ENCODE assay signal across 24 cellular contexts in the genomic region with DNA sequence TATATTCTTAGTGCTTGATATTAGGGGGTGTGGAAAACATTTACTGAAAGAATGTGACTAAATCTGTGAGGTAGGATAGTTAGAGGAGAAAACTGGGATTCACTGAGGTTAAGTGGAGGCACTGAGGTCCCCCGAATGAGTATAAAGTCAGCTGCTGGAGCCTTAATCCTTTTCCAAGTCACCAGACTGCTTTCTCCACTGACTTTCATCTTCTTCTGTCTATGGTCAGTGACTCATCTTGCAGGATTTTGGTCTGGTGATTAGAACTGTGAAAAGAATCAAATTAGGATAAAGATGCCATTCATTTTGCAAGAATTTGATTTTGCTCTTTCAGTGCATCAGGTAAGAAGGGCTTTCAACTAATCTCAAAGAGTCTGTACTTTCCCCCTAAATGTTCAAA.
DNase-seq lines count a peak whose midpoint lies in the region; ATAC-seq, FAIRE-seq and TF ChIP-seq lines count a peak whose summit lies in the region.
"Had no signal": no experiment of that assay in that cellular context is flagged by ENCODE, and none has a peak within 500 bp of the region (broad histone marks: within the 10 kb centered on the region; RNA-seq: fewer than 3 reads in every experiment).

No MANE protein-coding gene starts in this region.

- H3K18ac ChIP-seq in IMR-90 (ENCODE audit: low read depth, low read length) = no peak overlapping the region

- no peak overlapping the region for H3K23ac ChIP-seq in IMR-90 (ENCODE audit: low read depth, low read length)

- no peak overlapping the region for H2AK9ac ChIP-seq in IMR-90 (replicated peaks; ENCODE audit: low read depth, low read length, poor library complexity)

- POLR2A ChIA-PET in A549 (lab: Yijun Ruan, JAX) (no interaction called here), IMR-90 (lab: Charles Lee; ENCODE audit: unreplicated experiment) (no interaction called here)

- H3K4me3 ChIP-seq in A549 = no peak overlapping the region
- no peak overlapping the region for H3K4me3 ChIP-seq in IMR-90 (ENCODE audit: insufficient read depth, low read depth, low read length)
- no peak overlapping the region for H3K4me3 ChIP-seq in epithelial cell of esophagus (ENCODE audit: low read length)
- no peak overlapping the region for H3K4me3 ChIP-seq in kidney epithelial cell (ENCODE audit: low read depth, low read length)
- H3K4me3 ChIP-seq in right cardiac atrium (ENCODE audit: low read length) = no peak overlapping the region
- H3K4me3 ChIP-seq: colonic mucosa, prostate gland, testis had no signal

- H2AK5ac ChIP-seq in IMR-90 (ENCODE audit: low read depth, low read length) = no peak overlapping the region

- H2BK15ac ChIP-seq in IMR-90 (ENCODE audit: low read depth, low read length) = no peak overlapping the region

- H3K27ac ChIP-seq in A549 (peak overlapping the region; percentile 69 to 96; a peak in 5 of 6 replicates), IMR-90 (ENCODE audit: insufficient read depth, low read length) (no peak overlapping the region), right cardiac atrium (ENCODE audit: low read length) (no peak overlapping the region)
- H3K27ac ChIP-seq: colonic mucosa, prostate gland, testis had no signal

- no peak overlapping the region for H2BK20ac ChIP-seq in IMR-90 (ENCODE audit: low read depth, low read length)

- TF ChIP-seq POLR2A in A549 (IDR thresholded peaks at IDR 0.05; ENCODE audit: low read length) (no peak), IMR-90 (IDR thresholded peaks at IDR 0.05; ENCODE audit: low read depth, low read length) (no peak)

- no peaks in the 10 kb centered on the region for H4K20me1 ChIP-seq in IMR-90 (ENCODE audit: insufficient read depth, low read length)

- intact Hi-C loops in IMR-90 (cut with micrococcal nuclease) (no loop called here), right cardiac atrium (cut with DNase I) (no loop called here)

- DNase-seq in A549 (ENCODE audit: low read depth in 1 of 2, low spot score in 1 of 2) (no peak), IMR-90 (no peak), epithelial cell of esophagus (ENCODE audit: low read depth) (peak; percentile 17), kidney epithelial cell (ENCODE audit: low read depth) (peak; percentile 10), right cardiac atrium (no peak), RPMI8226 (no peak)
- DNase-seq in activated CD4-positive, CD25-positive, alpha-beta regulatory T cell treated with anti-CD3 and anti-CD28 coated beads, Interleukin-2, amount 50 U/mL, for 72 hours = no peak
- DNase-seq: activated CD4-positive, alpha-beta T cell treated with anti-CD3 and anti-CD28 coated beads, Interleukin-2, amount 10 ng/mL, durations not matched to agents 7 days and 5 days; activated CD8-positive, alpha-beta memory T cell treated with anti-CD3 and anti-CD28 coated beads, Interleukin-2, amount 50 U/mL, for 48 hours; activated naive CD4-positive, alpha-beta T cell; aorta; CD4-positive, CD25-positive, alpha-beta regulatory T cell; colonic mucosa; DMS53; head of caudate nucleus; MV-4-11; NCI-H2029; NK-92 treated with Interleukin-12 subunit alpha and Interleukin-12 subunit beta, amount 100 ng/mL, for 24 hours; stimulated activated CD4-positive, alpha-beta T cell treated with anti-CD3 and anti-CD28 coated beads, Interleukin-12 subunit alpha, Interleukin-12 subunit beta, amount 100 ng/mL, for 4 hours; testis had no signal

- no TSS peak for BruUV-seq in IMR-90 (replicated peaks; lab: Mats Ljungman, UMichigan)

- no peak overlapping the region for H4K91ac ChIP-seq in IMR-90 (ENCODE audit: insufficient read depth, low read depth, low read length)

- H2BK120ac ChIP-seq in IMR-90 (ENCODE audit: low read depth, low read length) = no peak overlapping the region

- peak overlapping the region; percentile 8; the same call in 1 of the 3 replicates for H3K4me2 ChIP-seq in A549
- no peak overlapping the region for H3K4me2 ChIP-seq in IMR-90 (ENCODE audit: low read depth, low read length)

- H3K9me3 ChIP-seq in A549 = no peaks in the 10 kb centered on the region
- no peaks in the 10 kb centered on the region for H3K9me3 ChIP-seq in IMR-90 (ENCODE audit: control insufficient read depth, insufficient read depth, low read length)
- H3K9me3 ChIP-seq in right cardiac atrium (ENCODE audit: control insufficient read depth, low read length) = no peaks in the 10 kb centered on the region
- H3K9me3 ChIP-seq: colonic mucosa, prostate gland, testis had no signal

- no peaks in the 10 kb centered on the region for H3K9me1 ChIP-seq in IMR-90 (ENCODE audit: insufficient read depth, low read length)

- dilution Hi-C loops in IMR-90 (cut with HindIII; ENCODE audit: low sequenced_read_pairs, unreplicated experiment) = no loop called here

- no peak overlapping the region for H4K5ac ChIP-seq in IMR-90 (ENCODE audit: low read depth, low read length)

- no peak overlapping the region for H3K4ac ChIP-seq in IMR-90 (ENCODE audit: low read depth, low read length)

- H3K27me3 ChIP-seq in IMR-90 (ENCODE audit: control insufficient read depth, insufficient read depth, low read length) (peaks cover 2% of the 10 kb centered on the region; the same call in 1 of the 2 replicates), kidney epithelial cell (ENCODE audit: control insufficient read depth, insufficient read depth, low read length) (no peaks in the 10 kb centered on the region), right cardiac atrium (ENCODE audit: control insufficient read depth, insufficient read depth) (no peaks in the 10 kb centered on the region)
- H3K27me3 ChIP-seq: colonic mucosa, testis had no signal

- H3K4me1 ChIP-seq in A549 (peaks cover 60% of the 10 kb centered on the region), IMR-90 (ENCODE audit: control insufficient read depth, insufficient read depth, low read length) (no peaks in the 10 kb centered on the region), right cardiac atrium (ENCODE audit: control insufficient read depth, insufficient read depth, low read length) (peaks cover 7% of the 10 kb centered on the region)
- H3K4me1 ChIP-seq: colonic mucosa, prostate gland, testis had no signal

- H3K36me3 ChIP-seq in IMR-90 (ENCODE audit: control insufficient read depth, insufficient read depth, low read length) (no peaks in the 10 kb centered on the region), kidney epithelial cell (ENCODE audit: control insufficient read depth, insufficient read depth, low read length) (no peaks in the 10 kb centered on the region)
- H3K36me3 ChIP-seq: colonic mucosa, prostate gland had no signal

- FAIRE-seq in A549 (lab: Jason Lieb, UNC) = peak; percentile 68
- FAIRE-seq: A204.1, GM18507 had no signal

- H3K56ac ChIP-seq in IMR-90 (ENCODE audit: extremely low read depth, insufficient read depth, low read length) = no peak overlapping the region

- H4K8ac ChIP-seq in IMR-90 (ENCODE audit: low read depth in 2 of 2, low read length in 2 of 2) = no peak overlapping the region

- no peak overlapping the region for H2BK5ac ChIP-seq in IMR-90 (ENCODE audit: low read depth, low read length, poor library complexity, severe bottlenecking)

- TF ChIP-seq CTCF in A549 (IDR thresholded peaks at IDR 0.05) (no peak), IMR-90 (conservative IDR thresholded peaks at IDR 0.05; ENCODE audit: low read depth, low read length) (no peak), epithelial cell of esophagus (IDR thresholded peaks at IDR 0.05; ENCODE audit: insufficient read depth, low read depth, low read length, missing control alignments) (no peak), kidney epithelial cell (IDR thresholded peaks at IDR 0.05; ENCODE audit: insufficient read depth, low read length, poor library complexity, severe bottlenecking) (no peak)

- CTCF ChIA-PET in A549 (lab: Yijun Ruan, JAX) (interaction anchor here (1.5 to 4.3 kb wide), 3 partner anchors 9 to 40 kb away, joined by 5 to 20 read pairs (median 6); no protein-coding TSS in a partner anchor), IMR-90 (lab: Yijun Ruan, JAX) (no interaction called here)

- TF ChIP-seq EP300 in A549 (IDR thresholded peaks at IDR 0.05) = no peak

- in situ Hi-C loops in IMR-90 (cut with MboI; ENCODE audit: low sequenced_read_pairs) = no loop called here

- H3K79me1 ChIP-seq in IMR-90 (ENCODE audit: low read depth in 1 of 2, low read length in 2 of 2) = no peaks in the 10 kb centered on the region

- H3K14ac ChIP-seq in IMR-90 (replicated peaks; ENCODE audit: low read depth, low read length) = no peak overlapping the region

- no peak overlapping the region for H2AFZ ChIP-seq in IMR-90 (replicated peaks; ENCODE audit: low read length, poor library complexity)

- WGBS in A549 (ENCODE audit: missing lambda C conversion rate) = 71% methylated on average over 1 of the region's 1 CpG
- WGBS in IMR-90 (ENCODE audit: extremely low coverage in 2 of 2, insufficient read length in 1 of 2), 2 experiments = no CpG with 5 or more reads among the region's 1 CpG
- 70% methylated on average over 1 of the region's 1 CpG for WGBS in right cardiac atrium

- no peak for TF ChIP-seq RAD21 in A549 (conservative IDR thresholded peaks at IDR 0.05 in 1 of 2, IDR thresholded peaks at IDR 0.05 in 1 of 2)
- TF ChIP-seq RAD21 in IMR-90 (IDR thresholded peaks at IDR 0.05; ENCODE audit: low read length) = no peak

- H3K9ac ChIP-seq in IMR-90 (ENCODE audit: low read depth, low read length) = no peak overlapping the region

- ATAC-seq in A549 (no peak), IMR-90 (ENCODE audit: low read depth) (no peak), right cardiac atrium (no peak), HG03135 (IDR thresholded peaks at IDR 0.05; ENCODE audit: unreplicated experiment) (no peak)

TF ChIP-seq in A549, 52 proteins besides CTCF, POLR2A, EP300 and RAD21 (continues in another document):
- TF ChIP-seq CBX8 (IDR thresholded peaks at IDR 0.05) (no peak), EHF (CRISPR knock-in tag; IDR thresholded peaks at IDR 0.05) (no peak)
- TF ChIP-seq, protein P1, sequence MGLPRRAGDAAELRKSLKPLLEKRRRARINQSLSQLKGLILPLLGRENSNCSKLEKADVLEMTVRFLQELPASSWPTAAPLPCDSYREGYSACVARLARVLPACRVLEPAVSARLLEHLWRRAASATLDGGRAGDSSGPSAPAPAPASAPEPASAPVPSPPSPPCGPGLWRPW (IDR thresholded peaks at IDR 0.05) = no peak

TF ChIP-seq in IMR-90, 13 proteins besides CTCF, POLR2A, EP300 and RAD21 (continues in another document):
- TF ChIP-seq MAZ (IDR thresholded peaks at IDR 0.05; ENCODE audit: borderline replicate concordance, low read depth, low read length) (no peak), BHLHE40 (IDR thresholded peaks at IDR 0.05; ENCODE audit: low read depth, low read length) (peak; percentile 57; the same call in 1 of the 2 replicates), RFX5 (IDR thresholded peaks at IDR 0.05; ENCODE audit: low read depth, low read length) (no peak)
- TF ChIP-seq, protein P2, sequence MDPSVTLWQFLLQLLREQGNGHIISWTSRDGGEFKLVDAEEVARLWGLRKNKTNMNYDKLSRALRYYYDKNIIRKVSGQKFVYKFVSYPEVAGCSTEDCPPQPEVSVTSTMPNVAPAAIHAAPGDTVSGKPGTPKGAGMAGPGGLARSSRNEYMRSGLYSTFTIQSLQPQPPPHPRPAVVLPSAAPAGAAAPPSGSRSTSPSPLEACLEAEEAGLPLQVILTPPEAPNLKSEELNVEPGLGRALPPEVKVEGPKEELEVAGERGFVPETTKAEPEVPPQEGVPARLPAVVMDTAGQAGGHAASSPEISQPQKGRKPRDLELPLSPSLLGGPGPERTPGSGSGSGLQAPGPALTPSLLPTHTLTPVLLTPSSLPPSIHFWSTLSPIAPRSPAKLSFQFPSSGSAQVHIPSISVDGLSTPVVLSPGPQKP (IDR thresholded peaks at IDR 0.05; ENCODE audit: borderline replicate concordance, low read depth, low read length) = no peak

Comparison
In these comparisons a context has a peak if more than half of its experiments do, and no peak if none do; other contexts are left out.
1. DNase-seq: peak in epithelial cell of esophagus (single experiment) and kidney epithelial cell (single experiment); none in A549 (0 of 2), IMR-90 (single experiment), right cardiac atrium (0 of 3), RPMI8226 (single experiment) and activated CD4-positive, CD25-positive, alpha-beta regulatory T cell treated with anti-CD3 and anti-CD28 coated beads, Interleukin-2, amount 50 U/mL, for 72 hours (single experiment).
2. H3K27ac ChIP-seq: peak in A549 (2 of 2); none in IMR-90 (single experiment) and right cardiac atrium (single experiment).